In genomic region chr2:179174240-179174639, GRCh38 we compare ENCODE assay signal across 7 cellular contexts.
"Had no signal": no experiment of that assay in that cellular context is flagged by ENCODE, and none has a peak within 500 bp of the region (broad histone marks: within the 10 kb centered on the region; RNA-seq: fewer than 3 reads in every experiment).

No MANE protein-coding gene starts in this region.

- ATAC-seq: K562 had no signal

- H3K4me2 ChIP-seq: KMS-11 had no signal

- H3K9ac ChIP-seq: KMS-11 had no signal

- H3K4me3 ChIP-seq: K562 had no signal

- FAIRE-seq: HTR-8/SVneo, K562 had no signal

- DNase-seq: IMR-90, KBM-7, KG1 had no signal

- H3K27ac ChIP-seq: HL-60, KMS-11 had no signal
